8 cellular contexts compared by ENCODE assay signal in the genomic region with DNA sequence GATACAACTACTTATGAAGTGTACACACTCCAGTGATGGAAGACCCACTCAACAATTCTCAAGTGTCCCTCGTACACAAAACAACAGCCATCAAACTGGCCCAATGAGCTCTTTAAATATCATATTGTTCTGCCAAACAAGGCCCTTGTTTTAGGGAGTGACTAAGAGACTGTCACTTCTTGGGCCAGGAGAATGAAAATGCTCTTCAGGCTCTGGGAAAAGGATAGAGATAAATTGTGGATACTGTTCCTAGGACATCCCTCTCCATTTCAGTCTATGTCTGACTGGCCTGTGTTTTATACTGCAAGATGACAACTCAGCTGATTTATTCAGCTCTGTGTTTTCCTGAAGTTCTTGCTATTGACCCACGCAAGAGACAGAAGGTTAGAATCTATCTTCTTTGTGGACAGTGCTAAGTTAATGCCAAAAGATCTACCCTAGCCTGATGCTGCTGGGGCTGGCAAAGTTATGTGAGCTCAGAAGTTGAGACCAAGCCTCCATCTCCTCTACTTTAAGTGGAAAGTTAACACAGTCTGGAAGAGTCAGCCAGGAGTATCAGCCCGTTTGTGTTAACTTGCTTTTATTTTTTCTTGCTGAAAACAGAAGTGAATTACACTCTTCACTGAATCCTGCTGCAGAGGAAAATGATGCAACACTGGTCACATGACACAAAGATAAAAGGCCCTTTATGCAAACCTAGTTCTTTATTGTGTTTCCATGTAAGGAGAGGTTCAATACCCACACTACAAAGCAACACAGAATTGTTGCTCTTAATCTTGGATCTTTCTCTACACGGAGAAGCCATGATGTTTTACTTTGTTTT. TPM values are rescaled to one million over a fixed set of nuclear protein-coding genes. Genes with fewer than 3 reads are reported as not detected.
DNase-seq lines count a peak whose midpoint lies in the region; ATAC-seq, FAIRE-seq and TF ChIP-seq lines count a peak whose summit lies in the region.

No MANE protein-coding gene starts in this region.

- H3K4me3 ChIP-seq in OCI-LY7 (ENCODE audit: low read depth, low read length, poor library complexity, severe bottlenecking) (peak overlapping the region; percentile 21), endocrine pancreas (ENCODE audit: control insufficient read depth, insufficient read depth, low read length) (peak overlapping the region; percentile 14), neural progenitor cell (no peak overlapping the region)

- peaks cover 32% of the 10 kb centered on the region for H3K4me1 ChIP-seq in OCI-LY7 (ENCODE audit: insufficient read depth, low read length, poor library complexity, severe bottlenecking)
- peaks cover 33% of the 10 kb centered on the region for H3K4me1 ChIP-seq in endocrine pancreas (ENCODE audit: control insufficient read depth, insufficient read depth, low read length)
- peaks cover 21% of the 10 kb centered on the region for H3K4me1 ChIP-seq in neural progenitor cell

- H2AFZ ChIP-seq in OCI-LY7 (ENCODE audit: low read length), result peak overlapping the region; percentile 95
- H2AFZ ChIP-seq in neural progenitor cell (replicated peaks), result peak overlapping the region; percentile 2

- H3K9me3 ChIP-seq in OCI-LY7 (ENCODE audit: low read length) (no peaks in the 10 kb centered on the region), endocrine pancreas (ENCODE audit: control insufficient read depth, low read length) (no peaks in the 10 kb centered on the region), neural progenitor cell (ENCODE audit: low read depth) (no peaks in the 10 kb centered on the region)

- H3K27ac ChIP-seq in OCI-LY7 (ENCODE audit: low read depth, low read length, poor library complexity, severe bottlenecking) (peak overlapping the region; percentile 61), neural progenitor cell (peak overlapping the region; percentile 11)

- H3K4me3 Mint-ChIP-seq in neural progenitor cell, result no peak overlapping the region

- TSS peak; percentile 90 for BruUV-seq in OCI-LY7 (replicated peaks; lab: Mats Ljungman, UMichigan)

- no peaks in the 10 kb centered on the region for H3K9me2 ChIP-seq in OCI-LY7 (ENCODE audit: insufficient read depth, low read length)

- intact Hi-C loops in OCI-LY7 (cut with micrococcal nuclease; ENCODE audit: unreplicated experiment), result loop anchor here (10.0 kb wide), 1 partner anchor 379 kb away; a partner anchor contains a TSS

- TF ChIP-seq CTCF in OCI-LY7 (conservative IDR thresholded peaks at IDR 0.05; ENCODE audit: low read length) (no peak), neural progenitor cell (IDR thresholded peaks at IDR 0.05) (no peak)

- peaks cover 4% of the 10 kb centered on the region for H3K27me3 Mint-ChIP-seq in neural progenitor cell (ENCODE audit: insufficient read depth, low read depth)

- CTCF ChIA-PET in OCI-LY7 (lab: Charles Lee; ENCODE audit: unreplicated experiment), result interaction anchor here (0.7 kb wide), 1 partner anchor 12 kb away, joined by 3 read pairs; no protein-coding TSS in a partner anchor

- H3K27me3 ChIP-seq in endocrine pancreas (ENCODE audit: control insufficient read depth, insufficient read depth, low read length), result no peaks in the 10 kb centered on the region
- H3K27me3 ChIP-seq in neural progenitor cell, result no peaks in the 10 kb centered on the region

- H3K36me3 ChIP-seq in OCI-LY7 (ENCODE audit: insufficient read depth, low read length) (no peaks in the 10 kb centered on the region), endocrine pancreas (ENCODE audit: control insufficient read depth, insufficient read depth, low read length) (no peaks in the 10 kb centered on the region), neural progenitor cell (no peaks in the 10 kb centered on the region)

- DNase-seq in NCI-H2196 (lab: John Stamatoyannopoulos, UW; ENCODE audit: unreplicated experiment) (peak; percentile 35), NCI-H2196 treated with DMSO at 0.1 percent for 48 hours (lab: John Stamatoyannopoulos, UW; ENCODE audit: unreplicated experiment) (no peak), OCI-LY7 (ENCODE audit: low spot score) (peak; percentile 76), neural progenitor cell (ENCODE audit: low spot score) (no peak), RCC 7860 (ENCODE audit: low spot score) (no peak)

- H3F3A ChIP-seq in neural progenitor cell (ENCODE audit: low read depth), result no peaks in the 10 kb centered on the region

- peaks cover 13% of the 10 kb centered on the region for H3K4me1 Mint-ChIP-seq in neural progenitor cell

- no peaks in the 10 kb centered on the region for H3K9me3 Mint-ChIP-seq in neural progenitor cell

- H4K20me1 ChIP-seq in OCI-LY7 (ENCODE audit: insufficient read depth, low read length) (no peaks in the 10 kb centered on the region), neural progenitor cell (ENCODE audit: low read depth) (no peaks in the 10 kb centered on the region)

- H3K36me3 Mint-ChIP-seq in neural progenitor cell, result no peaks in the 10 kb centered on the region

- H3K9ac ChIP-seq in endocrine pancreas (ENCODE audit: control insufficient read depth, insufficient read depth, low read length) (no peak overlapping the region), neural progenitor cell (no peak overlapping the region)

- POLR2A ChIA-PET in OCI-LY7 (lab: Charles Lee), result interaction anchor here (0.6 to 1.9 kb wide), 8 partner anchors 9 to 606 kb away, joined by 3 to 16 read pairs (median 4); a partner anchor contains a TSS

- ATAC-seq in HG03571 (IDR thresholded peaks at IDR 0.05; ENCODE audit: unreplicated experiment), result no peak
- ATAC-seq in GM18873 (IDR thresholded peaks at IDR 0.05; ENCODE audit: low FRiP score, unreplicated experiment), result no peak

- FAIRE-seq in RCC 7860 (lab: Jason Lieb, UNC), result no peak

- peak overlapping the region; percentile 90 for H3K27ac Mint-ChIP-seq in neural progenitor cell

- H3K4me2 ChIP-seq in OCI-LY7 (ENCODE audit: low read length) (peak overlapping the region; percentile 45), neural progenitor cell (peak overlapping the region; percentile 33)

- H3K79me2 ChIP-seq in OCI-LY7 (ENCODE audit: insufficient read depth, low read depth, low read length) (no peaks in the 10 kb centered on the region), neural progenitor cell (ENCODE audit: low read depth) (peaks cover 5% of the 10 kb centered on the region)

RNA-seq across cellular contexts. Expression of a gene that starts 14.6 kb away (rescaled TPM):
- 3.0 and 7.1 TPM in 2 replicates for total RNA-seq in OCI-LY7 (2014; rRNA removed; shearing (Covaris generic))
- total RNA-seq in OCI-LY7 (2022) (6.2 and 7.0 TPM in 2 replicates), neural progenitor cell (ENCODE audit: low replicate concordance) (7.6 and 12.6 TPM in 2 replicates)

Comparison
In these comparisons a context has a peak if more than half of its experiments do, and no peak if none do; other contexts are left out.
1. DNase-seq: peak in NCI-H2196 (single experiment) and OCI-LY7 (single experiment); none in NCI-H2196 treated with DMSO at 0.1 percent for 48 hours (single experiment), neural progenitor cell (single experiment) and RCC 7860 (single experiment).